In genomic region chr18:629303-630150, GRCh38 we compare ENCODE assay signal across 16 cellular contexts. TPM values are rescaled to one million over a fixed set of nuclear protein-coding genes. Genes with fewer than 3 reads are reported as not detected.
DNase-seq lines count a peak whose midpoint lies in the region; ATAC-seq and TF ChIP-seq lines count a peak whose summit lies in the region.
"Had no signal": no experiment of that assay in that cellular context is flagged by ENCODE, and none has a peak within 500 bp of the region (broad histone marks: within the 10 kb centered on the region; RNA-seq: fewer than 3 reads in every experiment).

No MANE protein-coding gene starts in this region.

- H3K27me3 Mint-ChIP-seq in type B pancreatic cell: no peaks in the 10 kb centered on the region
- peaks cover 9 to 32% of the 10 kb centered on the region in 2 donors for H3K27me3 Mint-ChIP-seq in natural killer cell treated with Interleukin-12 subunit alpha and Interleukin-12 subunit beta and Interleukin-15 and Interleukin-18, amount 100 ng/mL, for 72 hours
- H3K27me3 Mint-ChIP-seq: activated naive CD4-positive, alpha-beta T cell treated with anti-CD3 and anti-CD28 coated beads, Interleukin-2, amount 50 U/mL, for 24 hours had no signal

- H3K27ac Mint-ChIP-seq in type B pancreatic cell: no peak overlapping the region
- no peak overlapping the region for H3K27ac Mint-ChIP-seq in natural killer cell treated with Interleukin-12 subunit alpha and Interleukin-12 subunit beta and Interleukin-15 and Interleukin-18, amount 100 ng/mL, for 72 hours
- H3K27ac Mint-ChIP-seq: activated CD4-positive, alpha-beta memory T cell treated with anti-CD3 and anti-CD28 coated beads for 36 hours; CD4-positive, alpha-beta T cell; immature natural killer cell had no signal

- H3K4me1 Mint-ChIP-seq in type B pancreatic cell (ENCODE audit: unreplicated experiment): peaks cover 2% of the 10 kb centered on the region
- H3K4me1 Mint-ChIP-seq in natural killer cell treated with Interleukin-12 subunit alpha and Interleukin-12 subunit beta and Interleukin-15 and Interleukin-18, amount 100 ng/mL, for 72 hours (ENCODE audit: low read depth in 2 of 2): no peaks in the 10 kb centered on the region
- H3K4me1 Mint-ChIP-seq: activated naive CD4-positive, alpha-beta T cell treated with anti-CD3 and anti-CD28 coated beads, Interleukin-2, amount 50 U/mL, for 24 hours; immature natural killer cell had no signal

- intact Hi-C loops in OCI-LY7 (cut with micrococcal nuclease; ENCODE audit: unreplicated experiment): no loop called here

- BruUV-seq in OCI-LY7 (replicated peaks; lab: Mats Ljungman, UMichigan): no TSS peak

- H3K9me3 ChIP-seq in OCI-LY7 (ENCODE audit: low read length): no peaks in the 10 kb centered on the region

- H3K4me3 ChIP-seq in OCI-LY7 (ENCODE audit: low read depth, low read length, poor library complexity, severe bottlenecking): no peak overlapping the region
- H3K4me3 ChIP-seq in fibroblast of the aortic adventitia (ENCODE audit: low read depth, low read length): no peak overlapping the region

- TF ChIP-seq CTCF in OCI-LY7 (conservative IDR thresholded peaks at IDR 0.05; ENCODE audit: low read length) (peak; percentile 37), fibroblast of the aortic adventitia (IDR thresholded peaks at IDR 0.05; ENCODE audit: insufficient read depth, low read length) (peak; percentile 33), type B pancreatic cell (conservative IDR thresholded peaks at IDR 0.05) (peak; percentile 57)

- no peaks in the 10 kb centered on the region for H3K79me2 ChIP-seq in OCI-LY7 (ENCODE audit: insufficient read depth, low read depth, low read length)

- H3K9me3 Mint-ChIP-seq in type B pancreatic cell: peaks cover 5% of the 10 kb centered on the region
- no peaks in the 10 kb centered on the region for H3K9me3 Mint-ChIP-seq in natural killer cell treated with Interleukin-12 subunit alpha and Interleukin-12 subunit beta and Interleukin-15 and Interleukin-18, amount 100 ng/mL, for 72 hours
- H3K9me3 Mint-ChIP-seq: activated CD4-positive, alpha-beta memory T cell treated with anti-CD3 and anti-CD28 coated beads for 36 hours; activated naive CD4-positive, alpha-beta T cell treated with anti-CD3 and anti-CD28 coated beads, Interleukin-2, amount 50 U/mL, for 24 hours; CD4-positive, alpha-beta T cell; immature natural killer cell had no signal

- CTCF ChIA-PET in OCI-LY7 (lab: Charles Lee; ENCODE audit: unreplicated experiment): no interaction called here

- H3K4me1 ChIP-seq in OCI-LY7 (ENCODE audit: insufficient read depth, low read length, poor library complexity, severe bottlenecking): no peaks in the 10 kb centered on the region

- H3K36me3 Mint-ChIP-seq in type B pancreatic cell: peaks cover 10% of the 10 kb centered on the region
- H3K36me3 Mint-ChIP-seq in natural killer cell treated with Interleukin-12 subunit alpha and Interleukin-12 subunit beta and Interleukin-15 and Interleukin-18, amount 100 ng/mL, for 72 hours: no peaks in the 10 kb centered on the region
- H3K36me3 Mint-ChIP-seq: activated CD4-positive, alpha-beta memory T cell treated with anti-CD3 and anti-CD28 coated beads for 36 hours; activated naive CD4-positive, alpha-beta T cell treated with anti-CD3 and anti-CD28 coated beads, Interleukin-2, amount 50 U/mL, for 24 hours; immature natural killer cell had no signal

- no peak overlapping the region for H2AFZ ChIP-seq in OCI-LY7 (ENCODE audit: low read length)

- no peak overlapping the region for H3K4me3 Mint-ChIP-seq in type B pancreatic cell
- no peak overlapping the region for H3K4me3 Mint-ChIP-seq in natural killer cell treated with Interleukin-12 subunit alpha and Interleukin-12 subunit beta and Interleukin-15 and Interleukin-18, amount 100 ng/mL, for 72 hours
- H3K4me3 Mint-ChIP-seq: activated CD4-positive, alpha-beta memory T cell treated with anti-CD3 and anti-CD28 coated beads for 36 hours; activated naive CD4-positive, alpha-beta T cell treated with anti-CD3 and anti-CD28 coated beads, Interleukin-2, amount 50 U/mL, for 24 hours; CD4-positive, alpha-beta T cell; immature natural killer cell had no signal

- no peak for ATAC-seq in natural killer cell treated with Interleukin-12 subunit alpha and Interleukin-12 subunit beta and Interleukin-15 and Interleukin-18, amount 100 ng/mL, for 72 hours
- no peak for ATAC-seq in GM21717 (IDR thresholded peaks at IDR 0.05; ENCODE audit: unreplicated experiment)

- H3K9me2 ChIP-seq in OCI-LY7 (ENCODE audit: insufficient read depth, low read length): no peaks in the 10 kb centered on the region

- POLR2A ChIA-PET in OCI-LY7 (lab: Charles Lee): no interaction called here

- H4K20me1 ChIP-seq in OCI-LY7 (ENCODE audit: insufficient read depth, low read length): no peaks in the 10 kb centered on the region

- H3K36me3 ChIP-seq in OCI-LY7 (ENCODE audit: insufficient read depth, low read length): no peaks in the 10 kb centered on the region

- DNase-seq in stimulated activated CD4-positive, alpha-beta T cell treated with anti-CD3 and anti-CD28 coated beads, Interleukin-2, amount 100 ng/mL, for 4 hours (ENCODE audit: low read depth): peak; percentile 9
- no peak for DNase-seq in stimulated activated CD4-positive, alpha-beta T cell treated with anti-CD3 and anti-CD28 coated beads, Interleukin-4, amount 100 ng/mL, for 1 hour
- DNase-seq in OCI-LY7 (ENCODE audit: low spot score) (no peak), fibroblast of the aortic adventitia (ENCODE audit: low read depth) (no peak), type B pancreatic cell (ENCODE audit: extremely low spot score, unreplicated experiment) (no peak), RPMI8226 (no peak)
- DNase-seq in natural killer cell treated with Interleukin-12 subunit alpha and Interleukin-12 subunit beta and Interleukin-15 and Interleukin-18, amount 100 ng/mL, for 72 hours (ENCODE audit: low spot score): no peak
- DNase-seq: activated CD4-positive, alpha-beta memory T cell treated with anti-CD3 and anti-CD28 coated beads for 36 hours; CD4-positive, alpha-beta T cell; immature natural killer cell; KBM-7; NCI-H2029 treated with DMSO at 0.1 percent for 48 hours; substantia nigra had no signal

- H3K4me2 ChIP-seq in OCI-LY7 (ENCODE audit: low read length): no peak overlapping the region

- no peak overlapping the region for H3K27ac ChIP-seq in OCI-LY7 (ENCODE audit: low read depth, low read length, poor library complexity, severe bottlenecking)

RNA-seq across cellular contexts. Expression of gene TYMS, which starts 27.9 kb away (rescaled TPM):
- 86.2 and 90.7 TPM in 2 replicates for total RNA-seq in OCI-LY7 (2014; rRNA removed; shearing (Covaris generic))
- total RNA-seq in OCI-LY7 (2022) (196 and 210 TPM in 2 replicates), fibroblast of the aortic adventitia (ENCODE audit: low replicate concordance) (1.1 and 25.7 TPM in 2 replicates), type B pancreatic cell (ENCODE audit: low replicate concordance) (65.3 and 143 TPM in 2 replicates)
- total RNA-seq in natural killer cell treated with Interleukin-12 subunit alpha and Interleukin-12 subunit beta and Interleukin-15 and Interleukin-18, amount 100 ng/mL, for 72 hours: 100 to 1,000 TPM; 180 to 276 TPM

RNA-seq across cellular contexts. Expression of gene CLUL1, which starts 32.7 kb away (rescaled TPM):
- total RNA-seq in OCI-LY7 (2014; rRNA removed; shearing (Covaris generic)): not detected in 2 replicates
- total RNA-seq in OCI-LY7 (2022) (not detected in 2 replicates), fibroblast of the aortic adventitia (ENCODE audit: low replicate concordance) (0.27 TPM in 1 of 2 replicates, not detected in the other), type B pancreatic cell (ENCODE audit: low replicate concordance) (5.2 and 9.2 TPM in 2 replicates)
- not detected for total RNA-seq in natural killer cell treated with Interleukin-12 subunit alpha and Interleukin-12 subunit beta and Interleukin-15 and Interleukin-18, amount 100 ng/mL, for 72 hours
- total RNA-seq: activated CD4-positive, alpha-beta memory T cell treated with anti-CD3 and anti-CD28 coated beads for 36 hours; CD4-positive, alpha-beta T cell had no signal

RNA-seq across cellular contexts. Expression of gene CETN1, which starts 49.3 kb away (rescaled TPM):
- not detected in 2 replicates for total RNA-seq in OCI-LY7 (2014; rRNA removed; shearing (Covaris generic))
- not detected in 2 replicates for total RNA-seq in OCI-LY7 (2022)
- total RNA-seq in fibroblast of the aortic adventitia (ENCODE audit: low replicate concordance): not detected in 2 replicates
- not detected in 2 replicates for total RNA-seq in type B pancreatic cell (ENCODE audit: low replicate concordance)
- total RNA-seq in natural killer cell treated with Interleukin-12 subunit alpha and Interleukin-12 subunit beta and Interleukin-15 and Interleukin-18, amount 100 ng/mL, for 72 hours: not detected
- total RNA-seq: activated CD4-positive, alpha-beta memory T cell treated with anti-CD3 and anti-CD28 coated beads for 36 hours; CD4-positive, alpha-beta T cell; mucosa of gallbladder had no signal
